1 cellular context compared by ENCODE assay signal in the genomic region with DNA sequence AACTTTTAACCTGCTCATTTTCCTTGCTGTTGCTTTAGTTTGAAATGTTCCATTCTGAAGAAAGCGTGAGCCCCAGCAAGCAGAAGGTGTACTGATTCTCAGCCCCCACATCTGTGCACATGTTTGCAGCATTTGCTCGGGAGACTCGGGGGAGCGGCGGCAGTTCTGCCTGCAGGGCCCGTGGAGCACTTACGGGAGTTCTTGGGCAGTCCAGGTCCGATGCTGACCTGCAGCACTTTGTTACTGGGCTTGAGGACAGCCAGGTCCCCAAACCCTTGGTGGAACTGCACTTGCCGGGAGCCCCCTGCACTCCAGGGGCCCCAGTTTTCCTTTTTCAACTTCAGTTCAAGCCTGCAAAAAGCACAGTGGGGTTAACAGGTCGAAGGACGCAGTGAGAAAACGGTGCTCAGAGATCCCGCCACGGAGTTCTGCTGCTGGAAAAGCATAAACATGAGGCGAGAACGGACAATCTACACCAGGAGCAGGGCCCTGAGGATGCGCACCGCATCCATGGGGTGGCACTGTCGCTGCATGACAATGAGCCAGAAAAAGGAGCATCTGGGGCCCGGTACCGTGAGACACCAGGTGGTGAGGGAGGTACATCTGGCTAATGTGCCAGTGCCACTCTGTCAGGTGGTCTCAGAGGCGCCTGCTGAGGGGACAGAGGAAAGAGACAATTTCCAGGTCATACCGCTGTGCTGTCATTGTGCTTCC.
A peak's percentile ranks its signal among the peaks of the same experiment; 100 is the strongest.
TF ChIP-seq lines count a peak whose summit lies in the region.

No MANE protein-coding gene starts in this region.

TF ChIP-seq in HepG2, 621 proteins besides CTCF, POLR2A, EP300 and RAD21:
- TF ChIP-seq STAG1 (CRISPR knock-in tag; IDR thresholded peaks at IDR 0.05) (peak; percentile 89), ZNF224 (CRISPR knock-in tag; IDR thresholded peaks at IDR 0.05) (no peak), PHF5A (CRISPR knock-in tag; IDR thresholded peaks at IDR 0.05; ENCODE audit: low read depth, unreplicated experiment) (no peak), SMC3 (IDR thresholded peaks at IDR 0.05; ENCODE audit: low read length) (peak; percentile 50), ZNF687 (CRISPR knock-in tag; IDR thresholded peaks at IDR 0.05) (peak; percentile 44)
- TF ChIP-seq, protein P1, sequence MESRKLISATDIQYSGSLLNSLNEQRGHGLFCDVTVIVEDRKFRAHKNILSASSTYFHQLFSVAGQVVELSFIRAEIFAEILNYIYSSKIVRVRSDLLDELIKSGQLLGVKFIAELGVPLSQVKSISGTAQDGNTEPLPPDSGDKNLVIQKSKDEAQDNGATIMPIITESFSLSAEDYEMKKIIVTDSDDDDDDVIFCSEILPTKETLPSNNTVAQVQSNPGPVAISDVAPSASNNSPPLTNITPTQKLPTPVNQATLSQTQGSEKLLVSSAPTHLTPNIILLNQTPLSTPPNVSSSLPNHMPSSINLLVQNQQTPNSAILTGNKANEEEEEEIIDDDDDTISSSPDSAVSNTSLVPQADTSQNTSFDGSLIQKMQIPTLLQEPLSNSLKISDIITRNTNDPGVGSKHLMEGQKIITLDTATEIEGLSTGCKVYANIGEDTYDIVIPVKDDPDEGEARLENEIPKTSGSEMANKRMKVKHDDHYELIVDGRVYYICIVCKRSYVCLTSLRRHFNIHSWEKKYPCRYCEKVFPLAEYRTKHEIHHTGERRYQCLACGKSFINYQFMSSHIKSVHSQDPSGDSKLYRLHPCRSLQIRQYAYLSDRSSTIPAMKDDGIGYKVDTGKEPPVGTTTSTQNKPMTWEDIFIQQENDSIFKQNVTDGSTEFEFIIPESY (CRISPR knock-in tag; IDR thresholded peaks at IDR 0.05), result peak; percentile 99
